In genomic region chr17:327971-328370, GRCh38 we compare ENCODE assay signal across 18 cellular contexts. TPM values are rescaled to one million over a fixed set of nuclear protein-coding genes. Genes with fewer than 3 reads are reported as not detected.
DNase-seq lines count a peak whose midpoint lies in the region; ATAC-seq, FAIRE-seq and TF ChIP-seq lines count a peak whose summit lies in the region.
"Had no signal": no experiment of that assay in that cellular context is flagged by ENCODE, and none has a peak within 500 bp of the region (broad histone marks: within the 10 kb centered on the region; RNA-seq: fewer than 3 reads in every experiment).

No MANE protein-coding gene starts in this region.

- H3K9me3 ChIP-seq in kidney (ENCODE audit: control insufficient read depth in 1 of 2, low read length in 2 of 2), result no peaks in the 10 kb centered on the region
- no peaks in the 10 kb centered on the region for H3K9me3 ChIP-seq in mammary epithelial cell (replicated peaks; ENCODE audit: insufficient read depth, low read length)
- H3K9me3 ChIP-seq: HAP-1 had no signal

- CTCF ChIA-PET in mammary epithelial cell (lab: Charles Lee; ENCODE audit: low non-redundant PET), result no interaction called here

- dilution Hi-C loops in mammary epithelial cell (cut with HindIII; ENCODE audit: low sequenced_read_pairs), result no loop called here

- H3K4me3 ChIP-seq in kidney (ENCODE audit: low read length in 2 of 2), result no peak overlapping the region
- no peak overlapping the region for H3K4me3 ChIP-seq in mammary epithelial cell (replicated peaks in 1 of 3; ENCODE audit: insufficient read depth in 1 of 3, low read depth in 2 of 3, low read length in 3 of 3)
- H3K4me3 ChIP-seq: GM12878, GM23338, HAP-1 had no signal

- H3K36me3 ChIP-seq in kidney (ENCODE audit: control insufficient read depth in 1 of 2, insufficient read depth in 2 of 2, low read length in 2 of 2), result no peaks in the 10 kb centered on the region
- no peaks in the 10 kb centered on the region for H3K36me3 ChIP-seq in mammary epithelial cell (ENCODE audit: insufficient read depth, low read length)
- H3K36me3 ChIP-seq: HAP-1 had no signal

- no peak overlapping the region for H2AFZ ChIP-seq in mammary epithelial cell (ENCODE audit: low read depth, low read length)
- H2AFZ ChIP-seq: GM23338 had no signal

- no peak overlapping the region for H3K27ac ChIP-seq in kidney (ENCODE audit: low read depth in 2 of 2, low read length in 2 of 2)
- H3K27ac ChIP-seq in mammary epithelial cell (ENCODE audit: insufficient read depth, low read depth, low read length), result no peak overlapping the region
- H3K27ac ChIP-seq: HL-60 had no signal

- H3K4me1 Mint-ChIP-seq in chondrocyte (ENCODE audit: low read depth), result peaks cover 21% of the 10 kb centered on the region
- H3K4me1 Mint-ChIP-seq: B cell had no signal

- TF ChIP-seq CTCF in chondrocyte (IDR thresholded peaks at IDR 0.05) (no peak), kidney (IDR thresholded peaks at IDR 0.05; ENCODE audit: borderline replicate concordance, extremely low read depth, insufficient read depth) (no peak), mammary epithelial cell (conservative IDR thresholded peaks at IDR 0.05 in 1 of 2, IDR thresholded peaks at IDR 0.05 in 1 of 2; ENCODE audit: extremely low read depth in 1 of 2, insufficient read depth in 1 of 2, low read depth in 1 of 2, low read length in 2 of 2) (no peak)

- H3K36me3 Mint-ChIP-seq in chondrocyte (ENCODE audit: low read depth), result peaks cover 4% of the 10 kb centered on the region

- H3K4me1 ChIP-seq in kidney (ENCODE audit: control insufficient read depth in 1 of 2, insufficient read depth in 1 of 2, low read depth in 1 of 2, low read length in 2 of 2) (peaks cover 0 to 9% of the 10 kb centered on the region in 2 donors), mammary epithelial cell (ENCODE audit: insufficient read depth, low read length) (peaks cover 19% of the 10 kb centered on the region)
- H3K4me1 ChIP-seq: HAP-1 had no signal

- H3K27me3 Mint-ChIP-seq in chondrocyte (ENCODE audit: low read depth), result peaks cover under 1% of the 10 kb centered on the region
- H3K27me3 Mint-ChIP-seq: CD4-positive, alpha-beta T cell had no signal

- H3K9me3 Mint-ChIP-seq in chondrocyte (ENCODE audit: low read depth), result no peaks in the 10 kb centered on the region
- H3K9me3 Mint-ChIP-seq: CD4-positive, alpha-beta T cell; GM23338 had no signal

- H3K4me3 Mint-ChIP-seq in chondrocyte (ENCODE audit: unreplicated experiment), result no peak overlapping the region
- H3K4me3 Mint-ChIP-seq: B cell; CD4-positive, alpha-beta T cell; GM23338 had no signal

- WGBS in mammary epithelial cell (ENCODE audit: low coverage, missing lambda C conversion rate), result 97% methylated on average over 4 of the region's 7 CpGs

- no TSS peak for BruUV-seq in mammary epithelial cell (replicated peaks; lab: Mats Ljungman, UMichigan)

- DNase-seq in chondrocyte (ENCODE audit: low spot score), result peak; percentile 59
- DNase-seq in kidney, result peak; percentile 57
- peak; percentile 64 for DNase-seq in posterior vena cava (ENCODE audit: low spot score)
- no peak for DNase-seq in SIG-M5 (lab: John Stamatoyannopoulos, UW)
- DNase-seq in retina, result no peak
- DNase-seq in mammary epithelial cell, result no peak
- DNase-seq: C1 segment of cervical spinal cord; Calu3; CD4-positive, alpha-beta T cell; DMS79 had no signal

- FAIRE-seq in kidney (lab: Jason Lieb, UNC), result no peak
- FAIRE-seq: A204.1, GM12878, GM18507 had no signal

- ATAC-seq in HG03521 (IDR thresholded peaks at IDR 0.05; ENCODE audit: unreplicated experiment), result no peak
- ATAC-seq: GM12878, GM23338 had no signal

- H3K27me3 ChIP-seq in mammary epithelial cell (ENCODE audit: insufficient read depth, low read length), result no peaks in the 10 kb centered on the region

- in situ Hi-C loops in mammary epithelial cell (cut with MboI; ENCODE audit: low sequenced_read_pairs in 2 of 2), result no loop called here

- no peaks in the 10 kb centered on the region for H3K79me2 ChIP-seq in mammary epithelial cell (ENCODE audit: insufficient read depth, low read length)

- intact Hi-C loops in kidney (cut with DNase I) (no loop called here), posterior vena cava (cut with DNase I) (no loop called here), mammary epithelial cell (cut with micrococcal nuclease) (no loop called here)

- no peak overlapping the region for H3K27ac Mint-ChIP-seq in chondrocyte (ENCODE audit: unreplicated experiment)
- H3K27ac Mint-ChIP-seq: B cell; CD4-positive, alpha-beta T cell; GM23338 had no signal

- no peak overlapping the region for H3K4me2 ChIP-seq in mammary epithelial cell (ENCODE audit: insufficient read depth, low read depth, low read length)
- H3K4me2 ChIP-seq: GM23338 had no signal

- H4K20me1 ChIP-seq in mammary epithelial cell (ENCODE audit: insufficient read depth, low read length), result no peaks in the 10 kb centered on the region

- H3K9ac ChIP-seq in kidney (ENCODE audit: low read length in 2 of 2) (no peak overlapping the region), mammary epithelial cell (ENCODE audit: insufficient read depth, low read length) (no peak overlapping the region)

RNA-seq across cellular contexts. Expression of gene RPH3AL, which starts 24.6 kb away (rescaled TPM):
- 3.4 to 4.1 TPM (median 4.0 TPM) in 3 replicates for total RNA-seq in chondrocyte
- 55.9 TPM for total RNA-seq in kidney
- 18.1 TPM for polyA plus RNA-seq in kidney (ENCODE audit: insufficient read depth, low read depth, low replicate concordance)
- 10 to 100 TPM in 1 of 2 donors, 1 to 10 TPM in 1; 9.7 to 11.2 TPM for total RNA-seq in posterior vena cava
- 1 to 10 TPM; 2.9 to 7.3 TPM for total RNA-seq in mammary epithelial cell
- 1.7 TPM for polyA plus RNA-seq in mammary epithelial cell
- 0.98 TPM for polyA minus RNA-seq in mammary epithelial cell

Comparison
In these comparisons a context has a peak if more than half of its experiments do, and no peak if none do; other contexts are left out.
1. DNase-seq: peak in chondrocyte (single experiment), kidney (single experiment) and posterior vena cava (single experiment); none in SIG-M5 (single experiment), retina (single experiment) and mammary epithelial cell (single experiment).